26 cellular contexts compared by ENCODE assay signal in genomic region chr4:100084892-100085291, GRCh38.
"Had no signal": no experiment of that assay in that cellular context is flagged by ENCODE, and none has a peak within 500 bp of the region (broad histone marks: within the 10 kb centered on the region; RNA-seq: fewer than 3 reads in every experiment).

No MANE protein-coding gene starts in this region.

- H3K9ac ChIP-seq: KMS-11, SK-N-SH had no signal

- H3K9me3 ChIP-seq: adrenal gland, body of pancreas, breast epithelium, SJSA1, SK-N-SH had no signal

- H3K4me2 ChIP-seq: KMS-11, SK-N-SH had no signal

- H3K27ac Mint-ChIP-seq: activated naive CD4-positive, alpha-beta T cell treated with anti-CD3 and anti-CD28 coated beads, Interleukin-2, amount 50 U/mL, for 72 hours; T-helper 1 cell treated with Interleukin-12 subunit alpha and Interleukin-12 subunit beta and Interleukin-4 antibody, amounts not matched to agents 30 μg/mL and 1 μg/mL, for 36 hours; T-helper 2 cell treated with Interferon-gamma antibody and Interleukin-4, amounts not matched to agents 5 μg/mL and 100 μg/mL, for 36 hours had no signal

- H3K4me3 Mint-ChIP-seq: T-helper 1 cell treated with Interleukin-12 subunit alpha and Interleukin-12 subunit beta and Interleukin-4 antibody, amounts not matched to agents 30 μg/mL and 1 μg/mL, for 36 hours; T-helper 2 cell treated with Interferon-gamma antibody and Interleukin-4, amounts not matched to agents 5 μg/mL and 100 μg/mL, for 36 hours had no signal

- H3K27ac ChIP-seq: adrenal gland, body of pancreas, breast epithelium, KMS-11, SJSA1 had no signal

- H3K4me1 ChIP-seq: adrenal gland, body of pancreas, breast epithelium, SJSA1 had no signal

- ATAC-seq: activated naive CD4-positive, alpha-beta T cell treated with anti-CD3 and anti-CD28 coated beads, Interleukin-2, amount 50 U/mL, for 72 hours; body of pancreas; Panc1 had no signal

- FAIRE-seq: astrocyte, TTC549 had no signal

- H3K27me3 ChIP-seq: adrenal gland, body of pancreas, breast epithelium, SJSA1 had no signal

- H3K4me3 ChIP-seq: adrenal gland, body of pancreas, breast epithelium, SJSA1 had no signal

- DNase-seq: activated CD4-positive, alpha-beta T cell treated with anti-CD3 and anti-CD28 coated beads, Interleukin-2, amount 50 U/mL, for 4 hours; activated effector memory CD4-positive, alpha-beta T cell treated with anti-CD3 and anti-CD28 coated beads, Interleukin-2, amount 50 U/mL, for 16 hours; activated naive CD4-positive, alpha-beta T cell; activated T-cell treated with anti-CD3 and anti-CD28 coated beads, Interleukin-2, amount 50 U/mL, for 1 hour; adrenal gland; body of pancreas; MM.1S; MV-4-11; NCI-H1092; NCI-H1436 treated with DMSO at 0.1 percent for 48 hours; NCI-H1694 treated with DMSO at 0.1 percent for 48 hours; NCI-H2029; NCI-H345; NCI-H524 treated with DMSO at 0.1 percent for 48 hours; RPMI8226; SHP77 treated with DMSO at 0.1 percent for 48 hours; SK-N-SH had no signal

- H3K36me3 ChIP-seq: adrenal gland, breast epithelium, SJSA1 had no signal
